Comparison of ENCODE assay signal across 1 cellular context in the genomic region with DNA sequence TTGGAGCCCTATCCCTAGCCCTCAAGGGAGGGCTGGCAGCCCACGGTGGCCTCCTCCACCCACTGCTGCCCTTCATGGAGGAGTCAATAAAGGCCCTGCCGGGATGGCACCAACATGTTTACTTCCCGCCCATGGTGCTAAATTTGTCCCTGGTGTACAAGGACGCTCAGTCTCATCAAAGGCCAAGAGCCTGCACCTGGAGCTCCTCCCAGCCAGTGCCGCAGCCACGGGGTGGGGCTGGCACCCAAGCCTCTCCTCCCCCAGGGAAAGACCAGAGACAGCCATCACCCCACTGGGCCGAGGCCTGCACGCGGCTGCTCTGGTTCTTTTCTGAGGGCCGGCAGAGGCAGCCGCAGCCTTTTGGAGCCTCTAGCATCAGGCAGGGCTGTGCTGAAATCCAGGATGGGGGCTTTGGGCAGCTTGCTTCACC.
A peak's percentile ranks its signal among the peaks of the same experiment; 100 is the strongest.
TF ChIP-seq lines count a peak whose summit lies in the region.

No MANE protein-coding gene starts in this region.

TF ChIP-seq in HepG2, 621 proteins besides CTCF, POLR2A, EP300 and RAD21 (continued from another document and continues in another):
- TF ChIP-seq ZNF720 (CRISPR knock-in tag; IDR thresholded peaks at IDR 0.05), result no peak
- no peak for TF ChIP-seq SIX1 (CRISPR knock-in tag; IDR thresholded peaks at IDR 0.05; ENCODE audit: borderline replicate concordance)
- peak; percentile 45; the same call in 1 of the 2 replicates for TF ChIP-seq TBX2 (CRISPR knock-in tag; IDR thresholded peaks at IDR 0.05; ENCODE audit: borderline replicate concordance)
- TF ChIP-seq CHD2 (IDR thresholded peaks at IDR 0.05; ENCODE audit: low read depth, low read length), result no peak
- no peak for TF ChIP-seq ARNT (IDR thresholded peaks at IDR 0.05)
- no peak for TF ChIP-seq ARHGAP35 (CRISPR knock-in tag; IDR thresholded peaks at IDR 0.05; ENCODE audit: borderline replicate concordance)
- TF ChIP-seq ETV5 (CRISPR knock-in tag; IDR thresholded peaks at IDR 0.05; ENCODE audit: borderline replicate concordance), result no peak; the same call in 1 of the 2 replicates
- no peak for TF ChIP-seq FOXP1 (IDR thresholded peaks at IDR 0.05)
- TF ChIP-seq FOXP1 (CRISPR knock-in tag; IDR thresholded peaks at IDR 0.05), result peak; percentile 65
- TF ChIP-seq ZFX (CRISPR knock-in tag; IDR thresholded peaks at IDR 0.05; ENCODE audit: low read depth), result 0 out of 2 replicates have a peak, but pooled peaks have one; percentile 19
- TF ChIP-seq KDM3A (CRISPR knock-in tag; IDR thresholded peaks at IDR 0.05; ENCODE audit: low read depth), result no peak
- TF ChIP-seq, protein P1, sequence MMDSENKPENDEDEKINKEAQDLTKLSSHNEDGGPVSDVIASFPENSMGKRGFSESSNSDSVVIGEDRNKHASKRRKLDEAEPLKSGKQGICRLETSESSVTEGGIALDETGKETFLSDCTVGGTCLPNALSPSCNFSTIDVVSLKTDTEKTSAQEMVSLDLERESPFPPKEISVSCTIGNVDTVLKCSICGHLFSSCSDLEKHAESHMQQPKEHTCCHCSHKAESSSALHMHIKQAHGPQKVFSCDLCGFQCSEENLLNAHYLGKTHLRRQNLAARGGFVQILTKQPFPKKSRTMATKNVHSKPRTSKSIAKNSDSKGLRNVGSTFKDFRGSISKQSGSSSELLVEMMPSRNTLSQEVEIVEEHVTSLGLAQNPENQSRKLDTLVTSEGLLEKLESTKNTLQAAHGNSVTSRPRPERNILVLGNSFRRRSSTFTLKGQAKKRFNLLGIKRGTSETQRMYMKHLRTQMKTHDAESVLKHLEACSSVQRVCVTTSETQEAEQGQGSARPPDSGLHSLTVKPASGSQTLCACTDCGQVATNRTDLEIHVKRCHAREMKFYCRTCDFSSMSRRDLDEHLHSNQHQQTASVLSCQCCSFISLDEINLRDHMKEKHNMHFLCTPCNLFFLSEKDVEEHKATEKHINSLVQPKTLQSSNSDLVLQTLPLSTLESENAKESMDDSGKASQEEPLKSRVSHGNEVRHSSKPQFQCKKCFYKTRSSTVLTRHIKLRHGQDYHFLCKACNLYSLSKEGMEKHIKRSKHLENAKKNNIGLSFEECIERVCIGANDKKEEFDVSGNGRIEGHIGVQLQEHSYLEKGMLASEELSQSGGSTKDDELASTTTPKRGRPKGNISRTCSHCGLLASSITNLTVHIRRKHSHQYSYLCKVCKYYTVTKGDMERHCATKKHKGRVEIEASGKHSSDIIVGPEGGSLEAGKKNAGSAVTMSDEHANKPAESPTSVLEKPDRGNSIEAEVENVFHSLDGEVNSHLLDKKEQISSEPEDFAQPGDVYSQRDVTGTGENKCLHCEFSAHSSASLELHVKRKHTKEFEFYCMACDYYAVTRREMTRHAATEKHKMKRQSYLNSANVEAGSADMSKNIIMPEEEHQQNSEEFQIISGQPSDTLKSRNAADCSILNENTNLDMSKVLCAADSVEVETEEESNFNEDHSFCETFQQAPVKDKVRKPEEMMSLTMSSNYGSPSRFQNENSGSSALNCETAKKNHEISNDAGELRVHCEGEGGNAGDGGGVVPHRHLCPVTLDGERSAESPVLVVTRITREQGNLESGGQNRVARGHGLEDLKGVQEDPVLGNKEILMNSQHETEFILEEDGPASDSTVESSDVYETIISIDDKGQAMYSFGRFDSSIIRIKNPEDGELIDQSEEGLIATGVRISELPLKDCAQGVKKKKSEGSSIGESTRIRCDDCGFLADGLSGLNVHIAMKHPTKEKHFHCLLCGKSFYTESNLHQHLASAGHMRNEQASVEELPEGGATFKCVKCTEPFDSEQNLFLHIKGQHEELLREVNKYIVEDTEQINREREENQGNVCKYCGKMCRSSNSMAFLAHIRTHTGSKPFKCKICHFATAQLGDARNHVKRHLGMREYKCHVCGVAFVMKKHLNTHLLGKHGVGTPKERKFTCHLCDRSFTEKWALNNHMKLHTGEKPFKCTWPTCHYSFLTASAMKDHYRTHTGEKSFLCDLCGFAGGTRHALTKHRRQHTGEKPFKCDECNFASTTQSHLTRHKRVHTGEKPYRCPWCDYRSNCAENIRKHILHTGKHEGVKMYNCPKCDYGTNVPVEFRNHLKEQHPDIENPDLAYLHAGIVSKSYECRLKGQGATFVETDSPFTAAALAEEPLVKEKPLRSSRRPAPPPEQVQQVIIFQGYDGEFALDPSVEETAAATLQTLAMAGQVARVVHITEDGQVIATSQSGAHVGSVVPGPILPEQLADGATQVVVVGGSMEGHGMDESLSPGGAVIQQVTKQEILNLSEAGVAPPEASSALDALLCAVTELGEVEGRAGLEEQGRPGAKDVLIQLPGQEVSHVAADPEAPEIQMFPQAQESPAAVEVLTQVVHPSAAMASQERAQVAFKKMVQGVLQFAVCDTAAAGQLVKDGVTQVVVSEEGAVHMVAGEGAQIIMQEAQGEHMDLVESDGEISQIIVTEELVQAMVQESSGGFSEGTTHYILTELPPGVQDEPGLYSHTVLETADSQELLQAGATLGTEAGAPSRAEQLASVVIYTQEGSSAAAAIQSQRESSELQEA (CRISPR knock-in tag; IDR thresholded peaks at IDR 0.05; ENCODE audit: not compliant biosample characterization), result no peak
- no peak for TF ChIP-seq ZNF451 (CRISPR knock-in tag; IDR thresholded peaks at IDR 0.05)
- TF ChIP-seq, protein P2, sequence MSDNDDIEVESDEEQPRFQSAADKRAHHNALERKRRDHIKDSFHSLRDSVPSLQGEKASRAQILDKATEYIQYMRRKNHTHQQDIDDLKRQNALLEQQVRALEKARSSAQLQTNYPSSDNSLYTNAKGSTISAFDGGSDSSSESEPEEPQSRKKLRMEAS (IDR thresholded peaks at IDR 0.05), result no peak
- peak; percentile 45; the same call in 1 of the 2 replicates for TF ChIP-seq TCF7 (IDR thresholded peaks at IDR 0.05; ENCODE audit: low read depth)
- TF ChIP-seq, protein P3, sequence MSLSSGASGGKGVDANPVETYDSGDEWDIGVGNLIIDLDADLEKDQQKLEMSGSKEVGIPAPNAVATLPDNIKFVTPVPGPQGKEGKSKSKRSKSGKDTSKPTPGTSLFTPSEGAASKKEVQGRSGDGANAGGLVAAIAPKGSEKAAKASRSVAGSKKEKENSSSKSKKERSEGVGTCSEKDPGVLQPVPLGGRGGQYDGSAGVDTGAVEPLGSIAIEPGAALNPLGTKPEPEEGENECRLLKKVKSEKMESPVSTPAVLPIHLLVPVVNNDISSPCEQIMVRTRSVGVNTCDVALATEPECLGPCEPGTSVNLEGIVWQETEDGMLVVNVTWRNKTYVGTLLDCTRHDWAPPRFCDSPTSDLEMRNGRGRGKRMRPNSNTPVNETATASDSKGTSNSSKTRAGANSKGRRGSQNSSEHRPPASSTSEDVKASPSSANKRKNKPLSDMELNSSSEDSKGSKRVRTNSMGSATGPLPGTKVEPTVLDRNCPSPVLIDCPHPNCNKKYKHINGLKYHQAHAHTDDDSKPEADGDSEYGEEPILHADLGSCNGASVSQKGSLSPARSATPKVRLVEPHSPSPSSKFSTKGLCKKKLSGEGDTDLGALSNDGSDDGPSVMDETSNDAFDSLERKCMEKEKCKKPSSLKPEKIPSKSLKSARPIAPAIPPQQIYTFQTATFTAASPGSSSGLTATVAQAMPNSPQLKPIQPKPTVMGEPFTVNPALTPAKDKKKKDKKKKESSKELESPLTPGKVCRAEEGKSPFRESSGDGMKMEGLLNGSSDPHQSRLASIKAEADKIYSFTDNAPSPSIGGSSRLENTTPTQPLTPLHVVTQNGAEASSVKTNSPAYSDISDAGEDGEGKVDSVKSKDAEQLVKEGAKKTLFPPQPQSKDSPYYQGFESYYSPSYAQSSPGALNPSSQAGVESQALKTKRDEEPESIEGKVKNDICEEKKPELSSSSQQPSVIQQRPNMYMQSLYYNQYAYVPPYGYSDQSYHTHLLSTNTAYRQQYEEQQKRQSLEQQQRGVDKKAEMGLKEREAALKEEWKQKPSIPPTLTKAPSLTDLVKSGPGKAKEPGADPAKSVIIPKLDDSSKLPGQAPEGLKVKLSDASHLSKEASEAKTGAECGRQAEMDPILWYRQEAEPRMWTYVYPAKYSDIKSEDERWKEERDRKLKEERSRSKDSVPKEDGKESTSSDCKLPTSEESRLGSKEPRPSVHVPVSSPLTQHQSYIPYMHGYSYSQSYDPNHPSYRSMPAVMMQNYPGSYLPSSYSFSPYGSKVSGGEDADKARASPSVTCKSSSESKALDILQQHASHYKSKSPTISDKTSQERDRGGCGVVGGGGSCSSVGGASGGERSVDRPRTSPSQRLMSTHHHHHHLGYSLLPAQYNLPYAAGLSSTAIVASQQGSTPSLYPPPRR (CRISPR knock-in tag; IDR thresholded peaks at IDR 0.05; ENCODE audit: borderline replicate concordance), result peak; percentile 51; the same call in 1 of the 2 replicates
- TF ChIP-seq ZNF672 (CRISPR knock-in tag; IDR thresholded peaks at IDR 0.05), result no peak
- no peak for TF ChIP-seq NR2F6 (IDR thresholded peaks at IDR 0.05)
- TF ChIP-seq NR2F6 (CRISPR knock-in tag; IDR thresholded peaks at IDR 0.05), result peak; percentile 50; the same call in 1 of the 2 replicates
- TF ChIP-seq ATF1 (CRISPR knock-in tag; IDR thresholded peaks at IDR 0.05), result no peak
- no peak for TF ChIP-seq SOX5 (CRISPR knock-in tag; IDR thresholded peaks at IDR 0.05; ENCODE audit: borderline replicate concordance)
- no peak for TF ChIP-seq ARNTL (CRISPR knock-in tag; IDR thresholded peaks at IDR 0.05)
- no peak for TF ChIP-seq TCF7L2 (IDR thresholded peaks at IDR 0.05; ENCODE audit: low read depth, low read length)
- no peak for TF ChIP-seq ZNF343 (CRISPR knock-in tag; IDR thresholded peaks at IDR 0.05)
- TF ChIP-seq ZNF7 (CRISPR knock-in tag; IDR thresholded peaks at IDR 0.05), result no peak
- TF ChIP-seq, protein P4, sequence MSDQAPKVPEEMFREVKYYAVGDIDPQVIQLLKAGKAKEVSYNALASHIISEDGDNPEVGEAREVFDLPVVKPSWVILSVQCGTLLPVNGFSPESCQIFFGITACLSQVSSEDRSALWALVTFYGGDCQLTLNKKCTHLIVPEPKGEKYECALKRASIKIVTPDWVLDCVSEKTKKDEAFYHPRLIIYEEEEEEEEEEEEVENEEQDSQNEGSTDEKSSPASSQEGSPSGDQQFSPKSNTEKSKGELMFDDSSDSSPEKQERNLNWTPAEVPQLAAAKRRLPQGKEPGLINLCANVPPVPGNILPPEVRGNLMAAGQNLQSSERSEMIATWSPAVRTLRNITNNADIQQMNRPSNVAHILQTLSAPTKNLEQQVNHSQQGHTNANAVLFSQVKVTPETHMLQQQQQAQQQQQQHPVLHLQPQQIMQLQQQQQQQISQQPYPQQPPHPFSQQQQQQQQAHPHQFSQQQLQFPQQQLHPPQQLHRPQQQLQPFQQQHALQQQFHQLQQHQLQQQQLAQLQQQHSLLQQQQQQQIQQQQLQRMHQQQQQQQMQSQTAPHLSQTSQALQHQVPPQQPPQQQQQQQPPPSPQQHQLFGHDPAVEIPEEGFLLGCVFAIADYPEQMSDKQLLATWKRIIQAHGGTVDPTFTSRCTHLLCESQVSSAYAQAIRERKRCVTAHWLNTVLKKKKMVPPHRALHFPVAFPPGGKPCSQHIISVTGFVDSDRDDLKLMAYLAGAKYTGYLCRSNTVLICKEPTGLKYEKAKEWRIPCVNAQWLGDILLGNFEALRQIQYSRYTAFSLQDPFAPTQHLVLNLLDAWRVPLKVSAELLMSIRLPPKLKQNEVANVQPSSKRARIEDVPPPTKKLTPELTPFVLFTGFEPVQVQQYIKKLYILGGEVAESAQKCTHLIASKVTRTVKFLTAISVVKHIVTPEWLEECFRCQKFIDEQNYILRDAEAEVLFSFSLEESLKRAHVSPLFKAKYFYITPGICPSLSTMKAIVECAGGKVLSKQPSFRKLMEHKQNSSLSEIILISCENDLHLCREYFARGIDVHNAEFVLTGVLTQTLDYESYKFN (CRISPR knock-in tag; conservative IDR thresholded peaks at IDR 0.05), result peak; percentile 56
- no peak for TF ChIP-seq HES4 (CRISPR knock-in tag; IDR thresholded peaks at IDR 0.05; ENCODE audit: borderline replicate concordance)
- TF ChIP-seq ZBTB1 (CRISPR knock-in tag; IDR thresholded peaks at IDR 0.05; ENCODE audit: borderline replicate concordance), result no peak
- TF ChIP-seq ZNF879 (CRISPR knock-in tag; IDR thresholded peaks at IDR 0.05), result no peak
- TF ChIP-seq, protein P5, sequence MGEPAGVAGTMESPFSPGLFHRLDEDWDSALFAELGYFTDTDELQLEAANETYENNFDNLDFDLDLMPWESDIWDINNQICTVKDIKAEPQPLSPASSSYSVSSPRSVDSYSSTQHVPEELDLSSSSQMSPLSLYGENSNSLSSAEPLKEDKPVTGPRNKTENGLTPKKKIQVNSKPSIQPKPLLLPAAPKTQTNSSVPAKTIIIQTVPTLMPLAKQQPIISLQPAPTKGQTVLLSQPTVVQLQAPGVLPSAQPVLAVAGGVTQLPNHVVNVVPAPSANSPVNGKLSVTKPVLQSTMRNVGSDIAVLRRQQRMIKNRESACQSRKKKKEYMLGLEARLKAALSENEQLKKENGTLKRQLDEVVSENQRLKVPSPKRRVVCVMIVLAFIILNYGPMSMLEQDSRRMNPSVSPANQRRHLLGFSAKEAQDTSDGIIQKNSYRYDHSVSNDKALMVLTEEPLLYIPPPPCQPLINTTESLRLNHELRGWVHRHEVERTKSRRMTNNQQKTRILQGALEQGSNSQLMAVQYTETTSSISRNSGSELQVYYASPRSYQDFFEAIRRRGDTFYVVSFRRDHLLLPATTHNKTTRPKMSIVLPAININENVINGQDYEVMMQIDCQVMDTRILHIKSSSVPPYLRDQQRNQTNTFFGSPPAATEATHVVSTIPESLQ (CRISPR knock-in tag; conservative IDR thresholded peaks at IDR 0.05), result no peak
- TF ChIP-seq, protein P6, sequence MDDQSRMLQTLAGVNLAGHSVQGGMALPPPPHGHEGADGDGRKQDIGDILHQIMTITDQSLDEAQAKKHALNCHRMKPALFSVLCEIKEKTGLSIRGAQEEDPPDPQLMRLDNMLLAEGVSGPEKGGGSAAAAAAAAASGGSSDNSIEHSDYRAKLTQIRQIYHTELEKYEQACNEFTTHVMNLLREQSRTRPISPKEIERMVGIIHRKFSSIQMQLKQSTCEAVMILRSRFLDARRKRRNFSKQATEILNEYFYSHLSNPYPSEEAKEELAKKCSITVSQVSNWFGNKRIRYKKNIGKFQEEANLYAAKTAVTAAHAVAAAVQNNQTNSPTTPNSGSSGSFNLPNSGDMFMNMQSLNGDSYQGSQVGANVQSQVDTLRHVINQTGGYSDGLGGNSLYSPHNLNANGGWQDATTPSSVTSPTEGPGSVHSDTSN (CRISPR knock-in tag; IDR thresholded peaks at IDR 0.05; ENCODE audit: borderline replicate concordance), result no peak
- TF ChIP-seq BHLHE40 (IDR thresholded peaks at IDR 0.05; ENCODE audit: low read length), result no peak
- no peak for TF ChIP-seq MTA1 (CRISPR knock-in tag; IDR thresholded peaks at IDR 0.05; ENCODE audit: borderline replicate concordance)
- TF ChIP-seq ZFP82 (CRISPR knock-in tag; IDR thresholded peaks at IDR 0.05; ENCODE audit: borderline replicate concordance), result no peak
- no peak for TF ChIP-seq ZNF143 (CRISPR knock-in tag; IDR thresholded peaks at IDR 0.05)
- TF ChIP-seq, protein P7, sequence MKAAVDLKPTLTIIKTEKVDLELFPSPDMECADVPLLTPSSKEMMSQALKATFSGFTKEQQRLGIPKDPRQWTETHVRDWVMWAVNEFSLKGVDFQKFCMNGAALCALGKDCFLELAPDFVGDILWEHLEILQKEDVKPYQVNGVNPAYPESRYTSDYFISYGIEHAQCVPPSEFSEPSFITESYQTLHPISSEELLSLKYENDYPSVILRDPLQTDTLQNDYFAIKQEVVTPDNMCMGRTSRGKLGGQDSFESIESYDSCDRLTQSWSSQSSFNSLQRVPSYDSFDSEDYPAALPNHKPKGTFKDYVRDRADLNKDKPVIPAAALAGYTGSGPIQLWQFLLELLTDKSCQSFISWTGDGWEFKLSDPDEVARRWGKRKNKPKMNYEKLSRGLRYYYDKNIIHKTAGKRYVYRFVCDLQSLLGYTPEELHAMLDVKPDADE (CRISPR knock-in tag; IDR thresholded peaks at IDR 0.05), result no peak
- TF ChIP-seq NR1H2 (CRISPR knock-in tag; IDR thresholded peaks at IDR 0.05; ENCODE audit: borderline replicate concordance, low read depth), result no peak
